In genomic region chr22:45163417-45164216, GRCh38 we compare ENCODE assay signal across 8 cellular contexts. TPM values are rescaled to one million over a fixed set of nuclear protein-coding genes. Genes with fewer than 3 reads are reported as not detected.
DNase-seq lines count a peak whose midpoint lies in the region; ATAC-seq and TF ChIP-seq lines count a peak whose summit lies in the region.

A gene with protein sequence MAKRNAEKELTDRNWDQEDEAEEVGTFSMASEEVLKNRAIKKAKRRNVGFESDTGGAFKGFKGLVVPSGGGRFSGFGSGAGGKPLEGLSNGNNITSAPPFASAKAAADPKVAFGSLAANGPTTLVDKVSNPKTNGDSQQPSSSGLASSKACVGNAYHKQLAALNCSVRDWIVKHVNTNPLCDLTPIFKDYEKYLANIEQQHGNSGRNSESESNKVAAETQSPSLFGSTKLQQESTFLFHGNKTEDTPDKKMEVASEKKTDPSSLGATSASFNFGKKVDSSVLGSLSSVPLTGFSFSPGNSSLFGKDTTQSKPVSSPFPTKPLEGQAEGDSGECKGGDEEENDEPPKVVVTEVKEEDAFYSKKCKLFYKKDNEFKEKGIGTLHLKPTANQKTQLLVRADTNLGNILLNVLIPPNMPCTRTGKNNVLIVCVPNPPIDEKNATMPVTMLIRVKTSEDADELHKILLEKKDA (plus strand): TSS chr22:45163925. CDS start chr22:45168178, 4,253 bp downstream.

- peak within 1 kb of the TSS; percentile 88 for H3K27ac ChIP-seq in GM23338 (ENCODE audit: low read depth)
- peak within 1 kb of the TSS; percentile 98 for H3K27ac ChIP-seq in RWPE1

- peaks cover 11% of the 10 kb centered on the region for H3K27me3 Mint-ChIP-seq in GM23338 (ENCODE audit: insufficient read depth, low read depth, poor library complexity)
- no peaks in the 10 kb centered on the region for H3K27me3 Mint-ChIP-seq in activated T-helper 17 cell treated with anti-CD3 and anti-CD28 coated beads, Interleukin-2, amount 50 U/mL, for 72 hours
- no peaks in the 10 kb centered on the region for H3K27me3 Mint-ChIP-seq in natural killer cell treated with Interleukin-12 subunit alpha and Interleukin-12 subunit beta and Interleukin-15 and Interleukin-18, amount 100 ng/mL, for 72 hours

- H4K20me1 ChIP-seq in GM23338 (replicated peaks; ENCODE audit: insufficient read depth) = peaks cover 37% of the 10 kb centered on the region

- H3K4me1 ChIP-seq in GM23338 (ENCODE audit: insufficient read depth) = peaks cover 46% of the 10 kb centered on the region

- H3K27me3 ChIP-seq in GM23338 (ENCODE audit: insufficient read depth) = no peaks in the 10 kb centered on the region

- TF ChIP-seq CTCF in GM23338 (conservative IDR thresholded peaks at IDR 0.05; ENCODE audit: low read depth in 2 of 2) (no peak), LNCaP clone FGC (IDR thresholded peaks at IDR 0.05; ENCODE audit: control insufficient read depth, extremely low read depth, insufficient read depth) (peak; percentile 22), RWPE1 (conservative IDR thresholded peaks at IDR 0.05; ENCODE audit: low read depth) (no peak)

- H3F3A ChIP-seq in GM23338 (replicated peaks; ENCODE audit: low read depth) = peaks cover 7% of the 10 kb centered on the region; the same call in 1 of the 2 replicates

- POLR2A ChIA-PET in RWPE1 (lab: Yijun Ruan, JAX; ENCODE audit: low non-redundant PET) = interaction anchor here (0.6 to 0.7 kb wide), 5 partner anchors 9 to 861 kb away, joined by 3 to 6 read pairs (median 3); no protein-coding TSS in a partner anchor

- H2AFZ ChIP-seq in GM23338 = peak within 1 kb of the TSS; percentile 87

- ATAC-seq in GM23338 = peak; percentile 77
- ATAC-seq in activated T-helper 17 cell treated with anti-CD3 and anti-CD28 coated beads, Interleukin-2, amount 50 U/mL, for 72 hours (replicated peaks) = peak; percentile 91
- ATAC-seq in natural killer cell treated with Interleukin-12 subunit alpha and Interleukin-12 subunit beta and Interleukin-15 and Interleukin-18, amount 100 ng/mL, for 72 hours = peak; percentile 92 to 93
- peak; percentile 85 for ATAC-seq in stimulated activated naive CD8-positive, alpha-beta T cell treated with anti-CD3 and anti-CD28 coated beads, Interleukin-15, Interleukin-2, amounts not matched to agents 100 U/mL and 50 U/mL, for 24 hours

- DNase-seq in EH (ENCODE audit: low read depth) (peak; percentile 96), GM23338 (ENCODE audit: low spot score) (peak; percentile 98), LNCaP clone FGC (ENCODE audit: low read depth) (peak; percentile 80), RWPE1 (ENCODE audit: low spot score) (peak; percentile 97), fibroblast of peridontal ligament (ENCODE audit: extremely low read depth) (peak; percentile 95)
- peak; percentile 98 for DNase-seq in natural killer cell treated with Interleukin-12 subunit alpha and Interleukin-12 subunit beta and Interleukin-15 and Interleukin-18, amount 100 ng/mL, for 72 hours (ENCODE audit: low spot score)
- DNase-seq in stimulated activated naive CD8-positive, alpha-beta T cell treated with anti-CD3 and anti-CD28 coated beads, Interleukin-15, Interleukin-2, amounts not matched to agents 100 U/mL and 50 U/mL, for 24 hours = peak; percentile 97

- peaks cover 90% of the 10 kb centered on the region for H3K79me2 ChIP-seq in GM23338 (replicated peaks; ENCODE audit: insufficient read depth)

- H3K27ac Mint-ChIP-seq in GM23338 = peak within 1 kb of the TSS; percentile 95
- peak within 1 kb of the TSS; percentile 98 for H3K27ac Mint-ChIP-seq in activated T-helper 17 cell treated with anti-CD3 and anti-CD28 coated beads, Interleukin-2, amount 50 U/mL, for 72 hours
- peak within 1 kb of the TSS; percentile 89 to 97 for H3K27ac Mint-ChIP-seq in natural killer cell treated with Interleukin-12 subunit alpha and Interleukin-12 subunit beta and Interleukin-15 and Interleukin-18, amount 100 ng/mL, for 72 hours

- peak within 1 kb of the TSS; percentile 98 for H3K4me2 ChIP-seq in GM23338

- no peaks in the 10 kb centered on the region; the same call in 2 of the 3 replicates for H3K9me3 Mint-ChIP-seq in GM23338
- no peaks in the 10 kb centered on the region for H3K9me3 Mint-ChIP-seq in activated T-helper 17 cell treated with anti-CD3 and anti-CD28 coated beads, Interleukin-2, amount 50 U/mL, for 72 hours
- no peaks in the 10 kb centered on the region for H3K9me3 Mint-ChIP-seq in natural killer cell treated with Interleukin-12 subunit alpha and Interleukin-12 subunit beta and Interleukin-15 and Interleukin-18, amount 100 ng/mL, for 72 hours

- peaks cover 43% of the 10 kb centered on the region for H3K4me1 Mint-ChIP-seq in GM23338
- peaks cover 16% of the 10 kb centered on the region for H3K4me1 Mint-ChIP-seq in activated T-helper 17 cell treated with anti-CD3 and anti-CD28 coated beads, Interleukin-2, amount 50 U/mL, for 72 hours
- peaks cover 42 to 58% of the 10 kb centered on the region in 2 donors for H3K4me1 Mint-ChIP-seq in natural killer cell treated with Interleukin-12 subunit alpha and Interleukin-12 subunit beta and Interleukin-15 and Interleukin-18, amount 100 ng/mL, for 72 hours (ENCODE audit: low read depth in 2 of 2)

- H3K4me3 ChIP-seq in GM23338 (peak within 1 kb of the TSS; percentile 80), LNCaP clone FGC (ENCODE audit: low read depth, low read length) (peak within 1 kb of the TSS; percentile 73)

- peak within 1 kb of the TSS; percentile 91 for H3K4me3 Mint-ChIP-seq in GM23338
- peak within 1 kb of the TSS; percentile 99 for H3K4me3 Mint-ChIP-seq in activated T-helper 17 cell treated with anti-CD3 and anti-CD28 coated beads, Interleukin-2, amount 50 U/mL, for 72 hours
- peak within 1 kb of the TSS; percentile 98 for H3K4me3 Mint-ChIP-seq in natural killer cell treated with Interleukin-12 subunit alpha and Interleukin-12 subunit beta and Interleukin-15 and Interleukin-18, amount 100 ng/mL, for 72 hours

- CTCF ChIA-PET in RWPE1 (lab: Yijun Ruan, JAX) = interaction anchor here (0.7 kb wide), 3 partner anchors 25 to 323 kb away, joined by 3 read pairs; no protein-coding TSS in a partner anchor

- no peaks in the 10 kb centered on the region for H3K9me2 ChIP-seq in GM23338 (ENCODE audit: insufficient read depth)

- H3K36me3 ChIP-seq in GM23338 (ENCODE audit: insufficient read depth) = peaks cover 16% of the 10 kb centered on the region; the same call in 1 of the 2 replicates

- H3K36me3 Mint-ChIP-seq in GM23338 (ENCODE audit: low read depth) = peaks cover 27% of the 10 kb centered on the region
- H3K36me3 Mint-ChIP-seq in activated T-helper 17 cell treated with anti-CD3 and anti-CD28 coated beads, Interleukin-2, amount 50 U/mL, for 72 hours (ENCODE audit: low read depth) = peaks cover 57% of the 10 kb centered on the region
- H3K36me3 Mint-ChIP-seq in natural killer cell treated with Interleukin-12 subunit alpha and Interleukin-12 subunit beta and Interleukin-15 and Interleukin-18, amount 100 ng/mL, for 72 hours = peaks cover 17% of the 10 kb centered on the region

TF ChIP-seq in GM23338, 12 proteins besides CTCF, POLR2A, EP300 and RAD21 (continues in another document):
- TF ChIP-seq ZNF331 (CRISPR knock-in tag; IDR thresholded peaks at IDR 0.05; ENCODE audit: low read depth) (no peak), POLR2AphosphoS5 (IDR thresholded peaks at IDR 0.05; ENCODE audit: low read depth) (peak; percentile 89), CREB1 (CRISPR knock-in tag; IDR thresholded peaks at IDR 0.05; ENCODE audit: low read depth) (peak; percentile 60)

RNA-seq across cellular contexts. Expression of the gene that starts here (rescaled TPM):
- 96.6 and 97.4 TPM in 2 replicates for total RNA-seq in GM23338 (2014; rRNA removed; shearing (Covaris generic))
- polyA plus RNA-seq in GM23338 (2016; fragmentation: Nextera tagmentation; extraction: Ambion mirVana) = 43.7 and 45.9 TPM in 2 replicates
- total RNA-seq in activated T-helper 17 cell treated with anti-CD3 and anti-CD28 coated beads, Interleukin-2, amount 50 U/mL, for 72 hours = 100 to 1,000 TPM in 1 of 2 donors, 10 to 100 TPM in 1; 98.4 to 163 TPM
- 100 to 1,000 TPM; 124 to 185 TPM for total RNA-seq in natural killer cell treated with Interleukin-12 subunit alpha and Interleukin-12 subunit beta and Interleukin-15 and Interleukin-18, amount 100 ng/mL, for 72 hours

Comparison
In these comparisons a context has a peak if more than half of its experiments do, and no peak if none do; other contexts are left out.
1. Peak in every context shown above with its lines: DNase-seq, ATAC-seq, H3K4me3 ChIP-seq and H3K27ac ChIP-seq.